ENCODE assay signal across 14 cellular contexts in genomic region chr3:62095080-62095479, GRCh38.
DNase-seq lines count a peak whose midpoint lies in the region; ATAC-seq and TF ChIP-seq lines count a peak whose summit lies in the region.
"Had no signal": no experiment of that assay in that cellular context is flagged by ENCODE, and none has a peak within 500 bp of the region (broad histone marks: within the 10 kb centered on the region; RNA-seq: fewer than 3 reads in every experiment).

No MANE protein-coding gene starts in this region.

- in situ Hi-C loops in gastrocnemius medialis (cut with MboI; ENCODE audit: low sequenced_read_pairs in 4 of 4), result loop anchor here in 1 of 4 donors (10.0 kb wide), 1 partner anchor 70 kb away; no protein-coding TSS in a partner anchor

- no peaks in the 10 kb centered on the region for H3K36me3 ChIP-seq in left ventricle myocardium inferior
- no peaks in the 10 kb centered on the region for H3K36me3 ChIP-seq in gastrocnemius medialis
- no peaks in the 10 kb centered on the region for H3K36me3 ChIP-seq in vagina

- H3K4me3 ChIP-seq in left ventricle myocardium inferior, result no peak overlapping the region
- no peak overlapping the region for H3K4me3 ChIP-seq in gastrocnemius medialis
- H3K4me3 ChIP-seq in vagina, result no peak overlapping the region
- H3K4me3 ChIP-seq: BLaER1 treated with 17β-estradiol and CSF1 and Interleukin-3, amounts not matched to agents 10 nM and 100 nM had no signal

- no peaks in the 10 kb centered on the region for H3K9me3 ChIP-seq in left ventricle myocardium inferior (replicated peaks)
- H3K9me3 ChIP-seq in gastrocnemius medialis, result no peaks in the 10 kb centered on the region
- no peaks in the 10 kb centered on the region for H3K9me3 ChIP-seq in vagina
- H3K9me3 ChIP-seq: BLaER1 treated with 17β-estradiol and CSF1 and Interleukin-3, amounts not matched to agents 10 nM and 100 nM had no signal

- peak overlapping the region; percentile 89 for H3K27ac ChIP-seq in left ventricle myocardium inferior (replicated peaks)
- peak overlapping the region; percentile 87 to 95 (median 90) for H3K27ac ChIP-seq in gastrocnemius medialis
- H3K27ac ChIP-seq in vagina, result peak overlapping the region; percentile 65
- H3K27ac ChIP-seq: BLaER1 treated with 17β-estradiol and CSF1 and Interleukin-3, amounts not matched to agents 10 nM and 100 nM had no signal

- no peaks in the 10 kb centered on the region for H3K27me3 ChIP-seq in left ventricle myocardium inferior (ENCODE audit: low read depth)
- H3K27me3 ChIP-seq in gastrocnemius medialis, result no peaks in the 10 kb centered on the region
- no peaks in the 10 kb centered on the region for H3K27me3 ChIP-seq in vagina
- H3K27me3 ChIP-seq: BLaER1 treated with 17β-estradiol and CSF1 and Interleukin-3, amounts not matched to agents 10 nM and 100 nM had no signal

- TF ChIP-seq CTCF in left ventricle myocardium inferior (IDR thresholded peaks at IDR 0.05; ENCODE audit: borderline replicate concordance) (no peak), gastrocnemius medialis (IDR thresholded peaks at IDR 0.05 in 4 of 5, conservative IDR thresholded peaks at IDR 0.05 in 1 of 5) (peak in 2 of 5 experiments; percentile 4 to 17), vagina (IDR thresholded peaks at IDR 0.05) (no peak)

- H3K4me1 ChIP-seq in left ventricle myocardium inferior (peaks cover 63% of the 10 kb centered on the region), gastrocnemius medialis (peaks cover 52 to 65% of the 10 kb centered on the region in 2 donors), vagina (peaks cover 26% of the 10 kb centered on the region)

- DNase-seq in left ventricle myocardium inferior, result no peak
- no peak for DNase-seq in left ventricle myocardium superior
- DNase-seq in left kidney (ENCODE audit: low read depth, low spot score), result peak; percentile 65
- peak; percentile 63 to 80 for DNase-seq in gastrocnemius medialis
- no peak for DNase-seq in vagina (ENCODE audit: extremely low spot score in 2 of 2)
- DNase-seq in NOMO-1 treated with DMSO at 0.1 percent for 48 hours (lab: John Stamatoyannopoulos, UW; ENCODE audit: unreplicated experiment), result no peak
- DNase-seq in stimulated activated naive CD4-positive, alpha-beta T cell (lab: John Stamatoyannopoulos, UW), result no peak
- DNase-seq: Calu3; CD8-positive, alpha-beta T cell; DMS79 treated with DMSO at 0.1 percent for 48 hours; GF-D8; H9 had no signal

- no peak for TF ChIP-seq POLR2A in gastrocnemius medialis (IDR thresholded peaks at IDR 0.05)
- TF ChIP-seq POLR2A in vagina (IDR thresholded peaks at IDR 0.05), result no peak

- intact Hi-C loops in left ventricle myocardium inferior (cut with micrococcal nuclease), result no loop called here
- intact Hi-C loops in left ventricle myocardium superior (cut with micrococcal nuclease), result no loop called here
- intact Hi-C loops in gastrocnemius medialis (cut with DNase I; ENCODE audit: low total_unique reads), result loop anchor here (2.0 to 5.0 kb wide), 2 partner anchors 54 to 533 kb away; partner anchors contain the start of gene PTPRG
- intact Hi-C loops in vagina (cut with DNase I), result no loop called here

- ATAC-seq in left ventricle myocardium superior, result no peak
- peak; percentile 75 to 77 for ATAC-seq in gastrocnemius medialis
- ATAC-seq: CD8-positive, alpha-beta T cell; HepG2 had no signal

Comparison
In these comparisons a context has a peak if more than half of its experiments do, and no peak if none do; other contexts are left out.
1. DNase-seq: peak in left kidney (single experiment) and gastrocnemius medialis (2 of 2); none in left ventricle myocardium inferior (single experiment), left ventricle myocardium superior (single experiment), vagina (0 of 2), NOMO-1 treated with DMSO at 0.1 percent for 48 hours (single experiment) and stimulated activated naive CD4-positive, alpha-beta T cell (0 of 6).
2. Peak in every context shown above with its lines, with median percentiles within 50 percentile points of each other: H3K27ac ChIP-seq.